9 cellular contexts compared by ENCODE assay signal in the genomic region with DNA sequence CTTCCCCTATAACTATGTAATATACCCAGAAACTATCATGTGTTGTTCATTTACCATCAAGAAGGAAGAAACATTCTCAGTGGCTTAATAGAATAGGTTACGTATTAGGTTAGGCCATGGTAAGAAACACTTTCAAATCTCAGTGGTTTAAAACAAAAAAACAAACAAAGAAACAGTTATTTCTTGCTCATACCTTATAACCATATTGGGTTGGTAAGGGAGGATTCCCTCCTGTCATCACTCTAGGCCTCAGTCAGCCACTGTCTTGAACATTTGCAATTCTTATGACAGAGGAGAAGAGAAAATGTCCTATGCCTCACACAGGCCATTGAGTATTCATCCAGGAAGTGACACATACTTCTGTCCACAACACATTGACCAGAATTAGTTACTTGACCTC.
A peak's percentile ranks its signal among the peaks of the same experiment; 100 is the strongest.
DNase-seq lines count a peak whose midpoint lies in the region; ATAC-seq and TF ChIP-seq lines count a peak whose summit lies in the region.
"Had no signal": no experiment of that assay in that cellular context is flagged by ENCODE, and none has a peak within 500 bp of the region (broad histone marks: within the 10 kb centered on the region; RNA-seq: fewer than 3 reads in every experiment).

No MANE protein-coding gene starts in this region.

- no peak for TF ChIP-seq POLR2A in GM18505 (IDR thresholded peaks at IDR 0.05; ENCODE audit: borderline replicate concordance, extremely low read depth, insufficient read depth, insufficient read length)

- DNase-seq in foreskin fibroblast (peak; percentile 67 to 81), pons (ENCODE audit: low spot score) (no peak), DMS153 treated with DMSO at 0.1 percent for 48 hours (lab: John Stamatoyannopoulos, UW; ENCODE audit: unreplicated experiment) (no peak), NCI-H82 (lab: John Stamatoyannopoulos, UW) (no peak), SHP77 treated with DMSO at 0.1 percent for 48 hours (lab: John Stamatoyannopoulos, UW) (no peak)

- ATAC-seq in GM18505 (IDR thresholded peaks at IDR 0.05; ENCODE audit: unreplicated experiment) (peak; percentile 81), GM21723 (IDR thresholded peaks at IDR 0.05; ENCODE audit: unreplicated experiment) (peak; percentile 65), HG03378 (IDR thresholded peaks at IDR 0.05; ENCODE audit: unreplicated experiment) (peak; percentile 86)
- ATAC-seq: WTC11 had no signal

- H3K4me3 ChIP-seq in foreskin fibroblast (ENCODE audit: low read depth in 1 of 2, low read length in 2 of 2): no peak overlapping the region

- TF ChIP-seq CTCF in foreskin fibroblast (IDR thresholded peaks at IDR 0.05; ENCODE audit: low read depth, low read length): no peak

Comparison
In these comparisons a context has a peak if more than half of its experiments do, and no peak if none do; other contexts are left out.
1. DNase-seq: peak in foreskin fibroblast (2 of 2); none in pons (single experiment), DMS153 treated with DMSO at 0.1 percent for 48 hours (single experiment), NCI-H82 (single experiment) and SHP77 treated with DMSO at 0.1 percent for 48 hours (single experiment).
2. Peak in every context shown above with its lines, with median percentiles within 50 percentile points of each other: ATAC-seq.